Comparison of ENCODE assay signal across 23 cellular contexts in genomic region chr17:39064814-39065213, GRCh38.
"Had no signal": no experiment of that assay in that cellular context is flagged by ENCODE, and none has a peak within 500 bp of the region (broad histone marks: within the 10 kb centered on the region; RNA-seq: fewer than 3 reads in every experiment).

No MANE protein-coding gene starts in this region.

- H3K4me1 ChIP-seq: gastrocnemius medialis, parathyroid adenoma, sigmoid colon, testis had no signal

- H3K36me3 ChIP-seq: brain microvascular endothelial cell, gastrocnemius medialis, sigmoid colon, spleen had no signal

- H2AFZ ChIP-seq: parathyroid adenoma had no signal

- H3K79me2 ChIP-seq: parathyroid adenoma had no signal

- H3K36me3 Mint-ChIP-seq: activated naive CD8-positive, alpha-beta T cell treated with anti-CD3 and anti-CD28 coated beads, Interleukin-2, amount 10 ng/mL, durations not matched to agents 7 days and 5 days; mesothelial cell of epicardium; stimulated activated memory B cell treated with anti-CD40 and anti-IgM and Interleukin-4, amounts not matched to agents 10 μg/mL and 1 μg/mL and 100 μg/mL, for 72 hours had no signal

- H3K27me3 ChIP-seq: gastrocnemius medialis, heart left ventricle, sigmoid colon, spleen, testis had no signal

- ATAC-seq: activated CD4-positive, alpha-beta T cell treated with anti-CD3 and anti-CD28 coated beads for 36 hours; activated CD8-positive, alpha-beta T cell treated with anti-CD3 and anti-CD28 coated beads for 36 hours; left lobe of liver; stimulated activated memory B cell treated with anti-CD40 and anti-IgM and Interleukin-4, amounts not matched to agents 10 μg/mL and 1 μg/mL and 100 μg/mL, for 72 hours had no signal

- H3K9me3 ChIP-seq: gastrocnemius medialis, heart left ventricle, sigmoid colon, spleen, testis had no signal

- H3K9ac ChIP-seq: parathyroid adenoma had no signal

- H3K4me3 Mint-ChIP-seq: activated CD4-positive, alpha-beta T cell treated with anti-CD3 and anti-CD28 coated beads for 36 hours; activated CD8-positive, alpha-beta T cell treated with anti-CD3 and anti-CD28 coated beads for 36 hours; activated naive CD8-positive, alpha-beta T cell treated with anti-CD3 and anti-CD28 coated beads, Interleukin-2, amount 10 ng/mL, durations not matched to agents 7 days and 5 days; central memory CD8-positive, alpha-beta T cell; mesothelial cell of epicardium; stimulated activated memory B cell treated with anti-CD40 and anti-IgM and Interleukin-4, amounts not matched to agents 10 μg/mL and 1 μg/mL and 100 μg/mL, for 72 hours had no signal

- H3K27ac ChIP-seq: brain microvascular endothelial cell, coronary artery, gastrocnemius medialis, parathyroid adenoma, sigmoid colon, spleen, testis had no signal

- H3K27ac Mint-ChIP-seq: activated CD4-positive, alpha-beta T cell treated with anti-CD3 and anti-CD28 coated beads for 36 hours; activated CD8-positive, alpha-beta T cell treated with anti-CD3 and anti-CD28 coated beads for 36 hours; activated naive CD8-positive, alpha-beta T cell treated with anti-CD3 and anti-CD28 coated beads, Interleukin-2, amount 10 ng/mL, durations not matched to agents 7 days and 5 days; activated T-helper 2 cell treated with anti-CD3 and anti-CD28 coated beads, Interferon-gamma antibody, Interleukin-2, Interleukin-4, amounts not matched to agents 10 μg/mL and 5 μg/mL and 100 μg/mL, durations not matched to agents 14 hours and 24 hours and 36 hours; mesothelial cell of epicardium; stimulated activated memory B cell treated with anti-CD40 and anti-IgM and Interleukin-4, amounts not matched to agents 10 μg/mL and 1 μg/mL and 100 μg/mL, for 72 hours had no signal

- H3K9me3 Mint-ChIP-seq: activated CD8-positive, alpha-beta T cell treated with anti-CD3 and anti-CD28 coated beads for 36 hours; activated naive CD8-positive, alpha-beta T cell treated with anti-CD3 and anti-CD28 coated beads, Interleukin-2, amount 10 ng/mL, durations not matched to agents 7 days and 5 days; activated T-helper 2 cell treated with anti-CD3 and anti-CD28 coated beads, Interferon-gamma antibody, Interleukin-2, Interleukin-4, amounts not matched to agents 10 μg/mL and 5 μg/mL and 100 μg/mL, durations not matched to agents 14 hours and 24 hours and 36 hours; central memory CD8-positive, alpha-beta T cell; mesothelial cell of epicardium; stimulated activated memory B cell treated with anti-CD40 and anti-IgM and Interleukin-4, amounts not matched to agents 10 μg/mL and 1 μg/mL and 100 μg/mL, for 72 hours had no signal

- DNase-seq: activated CD4-positive, alpha-beta T cell treated with anti-CD3 and anti-CD28 coated beads for 36 hours; activated CD8-positive, alpha-beta T cell treated with anti-CD3 and anti-CD28 coated beads for 36 hours; activated naive CD4-positive, alpha-beta T cell treated with Interleukin-2 at 50 U/mL for 16 hours; activated naive CD8-positive, alpha-beta T cell treated with anti-CD3 and anti-CD28 coated beads, Interleukin-2, amount 10 ng/mL, durations not matched to agents 7 days and 5 days; activated T-cell treated with anti-CD3 and anti-CD28 coated beads, Interleukin-2, amount 50 U/mL, for 1 hour; amygdala; effector CD4-positive, alpha-beta T cell; gastrocnemius medialis; heart left ventricle; kidney; sigmoid colon; spleen; stimulated activated CD4-positive, alpha-beta T cell treated with anti-CD3 and anti-CD28 coated beads, Interleukin-4, amount 100 ng/mL, for 4 hours; testis had no signal

- H3K4me3 ChIP-seq: coronary artery, gastrocnemius medialis, heart left ventricle, lung, sigmoid colon, spleen, testis had no signal

- H3K27me3 Mint-ChIP-seq: activated CD4-positive, alpha-beta T cell treated with anti-CD3 and anti-CD28 coated beads for 36 hours; activated CD8-positive, alpha-beta T cell treated with anti-CD3 and anti-CD28 coated beads for 36 hours; activated naive CD8-positive, alpha-beta T cell treated with anti-CD3 and anti-CD28 coated beads, Interleukin-2, amount 10 ng/mL, durations not matched to agents 7 days and 5 days; central memory CD8-positive, alpha-beta T cell had no signal
